Comparison of ENCODE assay signal across 1 cellular context in the genomic region with DNA sequence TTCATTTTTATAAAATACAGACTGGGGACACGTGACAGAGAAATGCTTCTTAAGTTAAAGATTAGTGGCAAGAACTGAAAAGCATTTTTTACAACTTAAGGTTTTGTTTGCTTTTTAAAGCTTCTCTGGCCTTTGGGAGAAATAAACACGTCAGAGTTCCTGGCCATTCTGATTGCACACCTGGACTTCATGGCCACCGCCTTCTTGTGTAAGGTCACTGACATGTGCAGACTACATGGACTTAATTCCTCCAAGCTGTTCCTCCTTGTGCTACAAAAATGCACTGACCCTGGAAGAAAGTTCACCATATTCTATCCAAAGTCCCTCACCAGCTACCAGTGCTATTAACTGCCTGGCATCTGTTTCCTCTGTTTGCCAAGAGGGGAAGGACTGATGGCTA.
TF ChIP-seq lines count a peak whose summit lies in the region.

No MANE protein-coding gene starts in this region.

TF ChIP-seq in K562, 482 proteins besides CTCF, POLR2A, EP300 and RAD21 (continued from another document):
- TF ChIP-seq, protein P1, sequence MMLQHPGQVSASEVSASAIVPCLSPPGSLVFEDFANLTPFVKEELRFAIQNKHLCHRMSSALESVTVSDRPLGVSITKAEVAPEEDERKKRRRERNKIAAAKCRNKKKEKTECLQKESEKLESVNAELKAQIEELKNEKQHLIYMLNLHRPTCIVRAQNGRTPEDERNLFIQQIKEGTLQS (IDR thresholded peaks at IDR 0.05), result no peak
- TF ChIP-seq, protein P1 (CRISPR knock-in tag; conservative IDR thresholded peaks at IDR 0.05), result no peak
- TF ChIP-seq KDM4B (IDR thresholded peaks at IDR 0.05; ENCODE audit: borderline replicate concordance in 2 of 2, low read depth in 1 of 2), result no peak
- no peak for TF ChIP-seq ZNF76 (CRISPR knock-in tag; IDR thresholded peaks at IDR 0.05; ENCODE audit: borderline replicate concordance)
- TF ChIP-seq SMARCE1 (IDR thresholded peaks at IDR 0.05), result no peak
- TF ChIP-seq IFI16 (CRISPR knock-in tag; IDR thresholded peaks at IDR 0.05), result no peak
- TF ChIP-seq ELF2 (CRISPR knock-in tag; IDR thresholded peaks at IDR 0.05), result no peak
- no peak for TF ChIP-seq GTF2A2 (tag; IDR thresholded peaks at IDR 0.05)
- TF ChIP-seq NBN (IDR thresholded peaks at IDR 0.05; ENCODE audit: low read depth), result no peak
- TF ChIP-seq, protein P2, sequence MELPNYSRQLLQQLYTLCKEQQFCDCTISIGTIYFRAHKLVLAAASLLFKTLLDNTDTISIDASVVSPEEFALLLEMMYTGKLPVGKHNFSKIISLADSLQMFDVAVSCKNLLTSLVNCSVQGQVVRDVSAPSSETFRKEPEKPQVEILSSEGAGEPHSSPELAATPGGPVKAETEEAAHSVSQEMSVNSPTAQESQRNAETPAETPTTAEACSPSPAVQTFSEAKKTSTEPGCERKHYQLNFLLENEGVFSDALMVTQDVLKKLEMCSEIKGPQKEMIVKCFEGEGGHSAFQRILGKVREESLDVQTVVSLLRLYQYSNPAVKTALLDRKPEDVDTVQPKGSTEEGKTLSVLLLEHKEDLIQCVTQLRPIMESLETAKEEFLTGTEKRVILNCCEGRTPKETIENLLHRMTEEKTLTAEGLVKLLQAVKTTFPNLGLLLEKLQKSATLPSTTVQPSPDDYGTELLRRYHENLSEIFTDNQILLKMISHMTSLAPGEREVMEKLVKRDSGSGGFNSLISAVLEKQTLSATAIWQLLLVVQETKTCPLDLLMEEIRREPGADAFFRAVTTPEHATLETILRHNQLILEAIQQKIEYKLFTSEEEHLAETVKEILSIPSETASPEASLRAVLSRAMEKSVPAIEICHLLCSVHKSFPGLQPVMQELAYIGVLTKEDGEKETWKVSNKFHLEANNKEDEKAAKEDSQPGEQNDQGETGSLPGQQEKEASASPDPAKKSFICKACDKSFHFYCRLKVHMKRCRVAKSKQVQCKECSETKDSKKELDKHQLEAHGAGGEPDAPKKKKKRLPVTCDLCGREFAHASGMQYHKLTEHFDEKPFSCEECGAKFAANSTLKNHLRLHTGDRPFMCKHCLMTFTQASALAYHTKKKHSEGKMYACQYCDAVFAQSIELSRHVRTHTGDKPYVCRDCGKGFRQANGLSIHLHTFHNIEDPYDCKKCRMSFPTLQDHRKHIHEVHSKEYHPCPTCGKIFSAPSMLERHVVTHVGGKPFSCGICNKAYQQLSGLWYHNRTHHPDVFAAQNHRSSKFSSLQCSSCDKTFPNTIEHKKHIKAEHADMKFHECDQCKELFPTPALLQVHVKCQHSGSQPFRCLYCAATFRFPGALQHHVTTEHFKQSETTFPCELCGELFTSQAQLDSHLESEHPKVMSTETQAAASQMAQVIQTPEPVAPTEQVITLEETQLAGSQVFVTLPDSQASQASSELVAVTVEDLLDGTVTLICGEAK (IDR thresholded peaks at IDR 0.05), result no peak
- TF ChIP-seq, protein P2 (CRISPR knock-in tag; IDR thresholded peaks at IDR 0.05), result no peak
